ENCODE assay signal across 1 cellular context in genomic region chr5:160188151-160188967, GRCh38.
TF ChIP-seq lines count a peak whose summit lies in the region.

No MANE protein-coding gene starts in this region.

TF ChIP-seq in GM12878, 131 proteins besides CTCF, POLR2A, EP300 and RAD21 (continued from another document):
- TF ChIP-seq, protein P1, sequence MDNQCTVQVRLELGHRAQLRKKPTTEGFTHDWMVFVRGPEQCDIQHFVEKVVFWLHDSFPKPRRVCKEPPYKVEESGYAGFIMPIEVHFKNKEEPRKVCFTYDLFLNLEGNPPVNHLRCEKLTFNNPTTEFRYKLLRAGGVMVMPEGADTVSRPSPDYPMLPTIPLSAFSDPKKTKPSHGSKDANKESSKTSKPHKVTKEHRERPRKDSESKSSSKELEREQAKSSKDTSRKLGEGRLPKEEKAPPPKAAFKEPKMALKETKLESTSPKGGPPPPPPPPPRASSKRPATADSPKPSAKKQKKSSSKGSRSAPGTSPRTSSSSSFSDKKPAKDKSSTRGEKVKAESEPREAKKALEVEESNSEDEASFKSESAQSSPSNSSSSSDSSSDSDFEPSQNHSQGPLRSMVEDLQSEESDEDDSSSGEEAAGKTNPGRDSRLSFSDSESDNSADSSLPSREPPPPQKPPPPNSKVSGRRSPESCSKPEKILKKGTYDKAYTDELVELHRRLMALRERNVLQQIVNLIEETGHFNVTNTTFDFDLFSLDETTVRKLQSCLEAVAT (IDR thresholded peaks at IDR 0.05): no peak
- TF ChIP-seq ZNF24 (IDR thresholded peaks at IDR 0.05) (no peak), WRNIP1 (IDR thresholded peaks at IDR 0.05; ENCODE audit: borderline replicate concordance, low read depth, low read length) (no peak), NBN (IDR thresholded peaks at IDR 0.05) (no peak), BRCA1 (IDR thresholded peaks at IDR 0.05; ENCODE audit: low read depth, low read length) (no peak), RELB (IDR thresholded peaks at IDR 0.05; ENCODE audit: low read depth) (no peak), HDGF (IDR thresholded peaks at IDR 0.05) (no peak), TBL1XR1 (IDR thresholded peaks at IDR 0.05; ENCODE audit: low read depth, low read length) (no peak), MEF2B (IDR thresholded peaks at IDR 0.05; ENCODE audit: partially characterized antibody, poor library complexity, severe bottlenecking) (no peak)
- TF ChIP-seq, protein P2, sequence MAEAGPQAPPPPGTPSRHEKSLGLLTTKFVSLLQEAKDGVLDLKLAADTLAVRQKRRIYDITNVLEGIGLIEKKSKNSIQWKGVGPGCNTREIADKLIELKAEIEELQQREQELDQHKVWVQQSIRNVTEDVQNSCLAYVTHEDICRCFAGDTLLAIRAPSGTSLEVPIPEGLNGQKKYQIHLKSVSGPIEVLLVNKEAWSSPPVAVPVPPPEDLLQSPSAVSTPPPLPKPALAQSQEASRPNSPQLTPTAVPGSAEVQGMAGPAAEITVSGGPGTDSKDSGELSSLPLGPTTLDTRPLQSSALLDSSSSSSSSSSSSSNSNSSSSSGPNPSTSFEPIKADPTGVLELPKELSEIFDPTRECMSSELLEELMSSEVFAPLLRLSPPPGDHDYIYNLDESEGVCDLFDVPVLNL (IDR thresholded peaks at IDR 0.05; ENCODE audit: low read depth, low read length): no peak
- TF ChIP-seq, protein P3, sequence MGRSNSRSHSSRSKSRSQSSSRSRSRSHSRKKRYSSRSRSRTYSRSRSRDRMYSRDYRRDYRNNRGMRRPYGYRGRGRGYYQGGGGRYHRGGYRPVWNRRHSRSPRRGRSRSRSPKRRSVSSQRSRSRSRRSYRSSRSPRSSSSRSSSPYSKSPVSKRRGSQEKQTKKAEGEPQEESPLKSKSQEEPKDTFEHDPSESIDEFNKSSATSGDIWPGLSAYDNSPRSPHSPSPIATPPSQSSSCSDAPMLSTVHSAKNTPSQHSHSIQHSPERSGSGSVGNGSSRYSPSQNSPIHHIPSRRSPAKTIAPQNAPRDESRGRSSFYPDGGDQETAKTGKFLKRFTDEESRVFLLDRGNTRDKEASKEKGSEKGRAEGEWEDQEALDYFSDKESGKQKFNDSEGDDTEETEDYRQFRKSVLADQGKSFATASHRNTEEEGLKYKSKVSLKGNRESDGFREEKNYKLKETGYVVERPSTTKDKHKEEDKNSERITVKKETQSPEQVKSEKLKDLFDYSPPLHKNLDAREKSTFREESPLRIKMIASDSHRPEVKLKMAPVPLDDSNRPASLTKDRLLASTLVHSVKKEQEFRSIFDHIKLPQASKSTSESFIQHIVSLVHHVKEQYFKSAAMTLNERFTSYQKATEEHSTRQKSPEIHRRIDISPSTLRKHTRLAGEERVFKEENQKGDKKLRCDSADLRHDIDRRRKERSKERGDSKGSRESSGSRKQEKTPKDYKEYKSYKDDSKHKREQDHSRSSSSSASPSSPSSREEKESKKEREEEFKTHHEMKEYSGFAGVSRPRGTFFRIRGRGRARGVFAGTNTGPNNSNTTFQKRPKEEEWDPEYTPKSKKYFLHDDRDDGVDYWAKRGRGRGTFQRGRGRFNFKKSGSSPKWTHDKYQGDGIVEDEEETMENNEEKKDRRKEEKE (IDR thresholded peaks at IDR 0.05): no peak
